Comparison of ENCODE assay signal across 1 cellular context in genomic region chr13:46664195-46664594, GRCh38.
TF ChIP-seq lines count a peak whose summit lies in the region.

No MANE protein-coding gene starts in this region.

TF ChIP-seq in HepG2, 621 proteins besides CTCF, POLR2A, EP300 and RAD21 (continued from another document):
- TF ChIP-seq TFDP1 (CRISPR knock-in tag; IDR thresholded peaks at IDR 0.05; ENCODE audit: borderline replicate concordance) (no peak), JUNB (CRISPR knock-in tag; IDR thresholded peaks at IDR 0.05; ENCODE audit: borderline replicate concordance) (no peak), HOXA9 (CRISPR knock-in tag; IDR thresholded peaks at IDR 0.05; ENCODE audit: borderline replicate concordance) (no peak), ELF1 (CRISPR knock-in tag; IDR thresholded peaks at IDR 0.05) (no peak), MAFG (CRISPR knock-in tag; IDR thresholded peaks at IDR 0.05) (no peak), KDM6A (CRISPR knock-in tag; IDR thresholded peaks at IDR 0.05; ENCODE audit: low read depth) (no peak), ZNF382 (CRISPR knock-in tag; IDR thresholded peaks at IDR 0.05; ENCODE audit: borderline replicate concordance) (no peak), KLF6 (CRISPR knock-in tag; IDR thresholded peaks at IDR 0.05) (no peak), PAXIP1 (CRISPR knock-in tag; conservative IDR thresholded peaks at IDR 0.05) (no peak), HOXD1 (CRISPR knock-in tag; IDR thresholded peaks at IDR 0.05) (no peak)
- TF ChIP-seq, protein P1, sequence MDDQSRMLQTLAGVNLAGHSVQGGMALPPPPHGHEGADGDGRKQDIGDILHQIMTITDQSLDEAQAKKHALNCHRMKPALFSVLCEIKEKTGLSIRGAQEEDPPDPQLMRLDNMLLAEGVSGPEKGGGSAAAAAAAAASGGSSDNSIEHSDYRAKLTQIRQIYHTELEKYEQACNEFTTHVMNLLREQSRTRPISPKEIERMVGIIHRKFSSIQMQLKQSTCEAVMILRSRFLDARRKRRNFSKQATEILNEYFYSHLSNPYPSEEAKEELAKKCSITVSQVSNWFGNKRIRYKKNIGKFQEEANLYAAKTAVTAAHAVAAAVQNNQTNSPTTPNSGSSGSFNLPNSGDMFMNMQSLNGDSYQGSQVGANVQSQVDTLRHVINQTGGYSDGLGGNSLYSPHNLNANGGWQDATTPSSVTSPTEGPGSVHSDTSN (CRISPR knock-in tag; IDR thresholded peaks at IDR 0.05; ENCODE audit: borderline replicate concordance), result no peak
- TF ChIP-seq, protein P2, sequence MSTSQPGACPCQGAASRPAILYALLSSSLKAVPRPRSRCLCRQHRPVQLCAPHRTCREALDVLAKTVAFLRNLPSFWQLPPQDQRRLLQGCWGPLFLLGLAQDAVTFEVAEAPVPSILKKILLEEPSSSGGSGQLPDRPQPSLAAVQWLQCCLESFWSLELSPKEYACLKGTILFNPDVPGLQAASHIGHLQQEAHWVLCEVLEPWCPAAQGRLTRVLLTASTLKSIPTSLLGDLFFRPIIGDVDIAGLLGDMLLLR (CRISPR knock-in tag; IDR thresholded peaks at IDR 0.05), result no peak
TF ChIP-seq in HepG2: peak in this region for 0.
